8 cellular contexts compared by ENCODE assay signal in the genomic region with DNA sequence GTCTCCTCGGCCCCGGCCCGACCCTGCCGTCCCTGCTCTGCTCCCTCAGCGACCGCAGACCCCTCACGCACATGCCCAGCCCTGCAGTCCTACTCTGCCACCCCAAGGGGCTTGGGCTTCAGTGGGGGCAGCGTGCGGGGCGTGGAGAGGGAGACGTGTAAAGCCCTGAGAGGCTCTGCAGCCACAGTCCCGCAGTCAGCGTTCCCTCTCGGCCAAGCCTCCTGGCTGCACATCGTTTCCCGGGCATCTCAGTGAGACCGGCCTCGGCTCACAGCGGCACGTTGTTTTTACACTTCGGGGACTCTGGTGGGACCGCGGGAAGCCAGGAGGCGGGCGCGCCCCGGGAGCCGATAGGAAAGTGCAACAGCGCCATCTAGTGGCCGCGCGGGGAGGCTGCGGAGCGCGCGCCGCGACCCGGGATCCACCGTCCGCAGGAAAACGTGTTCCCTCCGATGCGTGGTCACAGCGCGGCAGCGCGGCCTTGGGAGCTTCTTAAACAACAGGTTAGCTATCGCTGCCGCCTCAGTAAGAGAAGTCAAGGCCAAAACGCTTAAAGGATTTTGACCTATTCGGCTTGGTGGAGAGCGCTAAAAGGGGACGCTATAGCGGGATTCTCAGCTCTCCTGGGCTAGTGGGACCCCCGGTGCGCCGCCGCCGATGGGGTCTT.
DNase-seq lines count a peak whose midpoint lies in the region; ATAC-seq and TF ChIP-seq lines count a peak whose summit lies in the region.

No MANE protein-coding gene starts in this region.

- DNase-seq in GM06990 (ENCODE audit: extremely low read depth, insufficient read length) (peak; percentile 44), GM23338 (ENCODE audit: low spot score) (peak; percentile 91), MG63 (peak; percentile 59), choroid plexus epithelial cell (ENCODE audit: low read depth) (peak; percentile 42), left lung (peak; percentile 48 to 92), amniotic stem cell (lab: John Stamatoyannopoulos, UW) (no peak)
- DNase-seq in activated CD4-positive, alpha-beta T cell treated with anti-CD3 and anti-CD28 coated beads for 24 hours (ENCODE audit: low read depth in 2 of 2), result peak; percentile 51 to 62
- peak; percentile 42 to 72 for DNase-seq in stimulated activated CD4-positive, alpha-beta T cell treated with anti-CD3 and anti-CD28 coated beads, Interleukin-4, amount 100 ng/mL, for 48 hours (ENCODE audit: low read depth in 2 of 2)

- H3K27ac ChIP-seq in GM23338 (ENCODE audit: low read depth), result no peak overlapping the region
- H3K27ac ChIP-seq in left lung, result no peak overlapping the region

- peaks cover 2% of the 10 kb centered on the region for H3K4me1 Mint-ChIP-seq in GM23338

- no peaks in the 10 kb centered on the region for H3K79me2 ChIP-seq in GM23338 (replicated peaks; ENCODE audit: insufficient read depth)

- ATAC-seq in GM23338 (peak; percentile 85), left lung (peak; percentile 91)

- intact Hi-C loops in left lung (cut with DNase I), result loop anchor here in 1 of 2 donors (5.0 kb wide), 1 partner anchor 109 kb away; no protein-coding TSS in a partner anchor

- H3K27ac Mint-ChIP-seq in GM23338, result no peak overlapping the region

- H3K4me3 ChIP-seq in GM06990 (replicated peaks; ENCODE audit: low read depth, low read length) (no peak overlapping the region), GM23338 (peak overlapping the region; percentile 69), MG63 (no peak overlapping the region), choroid plexus epithelial cell (ENCODE audit: low read depth, low read length) (no peak overlapping the region), left lung (peak overlapping the region in 1 of 2 donors; percentile 7)

- TF ChIP-seq CTCF in GM06990 (IDR thresholded peaks at IDR 0.05; ENCODE audit: insufficient read depth, low read length, poor library complexity, severe bottlenecking), result peak; percentile 97
- peak; percentile 79 to 91 for TF ChIP-seq CTCF in GM23338 (conservative IDR thresholded peaks at IDR 0.05; ENCODE audit: low read depth in 2 of 2)
- peak; percentile 84 for TF ChIP-seq CTCF in choroid plexus epithelial cell (conservative IDR thresholded peaks at IDR 0.05; ENCODE audit: low read depth, low read length)
- peak; percentile 98 to 99 for TF ChIP-seq CTCF in left lung (IDR thresholded peaks at IDR 0.05)

- H2AFZ ChIP-seq in GM23338, result peak overlapping the region; percentile 98

- H3K9me2 ChIP-seq in GM23338 (ENCODE audit: insufficient read depth), result no peaks in the 10 kb centered on the region

- H3K4me2 ChIP-seq in GM23338, result peak overlapping the region; percentile 92

- no peaks in the 10 kb centered on the region for H3K36me3 Mint-ChIP-seq in GM23338 (ENCODE audit: low read depth)

- H3K4me1 ChIP-seq in GM23338 (ENCODE audit: insufficient read depth) (peaks cover 7% of the 10 kb centered on the region; the same call in 1 of the 2 replicates), left lung (peaks cover 8 to 9% of the 10 kb centered on the region in 2 donors)

- no peaks in the 10 kb centered on the region for H3K9me3 Mint-ChIP-seq in GM23338

- H3K27me3 Mint-ChIP-seq in GM23338 (ENCODE audit: insufficient read depth, low read depth, poor library complexity), result peaks cover 49% of the 10 kb centered on the region

- no peaks in the 10 kb centered on the region for H3K36me3 ChIP-seq in GM06990 (ENCODE audit: control insufficient read depth, insufficient read depth, low read length)
- no peaks in the 10 kb centered on the region for H3K36me3 ChIP-seq in GM23338 (ENCODE audit: insufficient read depth)
- H3K36me3 ChIP-seq in MG63, result no peaks in the 10 kb centered on the region
- H3K36me3 ChIP-seq in left lung, result no peaks in the 10 kb centered on the region

- peak overlapping the region; percentile 58 for H3K4me3 Mint-ChIP-seq in GM23338

- H3F3A ChIP-seq in GM23338 (replicated peaks; ENCODE audit: low read depth), result no peaks in the 10 kb centered on the region

- H3K9me3 ChIP-seq in MG63, result no peaks in the 10 kb centered on the region
- H3K9me3 ChIP-seq in left lung, result no peaks in the 10 kb centered on the region

- H3K27me3 ChIP-seq in GM06990 (replicated peaks; ENCODE audit: control insufficient read depth, insufficient read depth, low read length), result no peaks in the 10 kb centered on the region; the same call in 1 of the 2 replicates
- peaks cover 36% of the 10 kb centered on the region for H3K27me3 ChIP-seq in GM23338 (ENCODE audit: insufficient read depth)
- H3K27me3 ChIP-seq in MG63, result peaks cover 16% of the 10 kb centered on the region; the same call in 1 of the 2 replicates
- H3K27me3 ChIP-seq in left lung, result peaks cover 17 to 68% of the 10 kb centered on the region in 2 donors

- no peaks in the 10 kb centered on the region for H4K20me1 ChIP-seq in GM23338 (replicated peaks; ENCODE audit: insufficient read depth)

TF ChIP-seq in GM23338, 12 proteins besides CTCF, POLR2A, EP300 and RAD21:
- TF ChIP-seq, protein P1, sequence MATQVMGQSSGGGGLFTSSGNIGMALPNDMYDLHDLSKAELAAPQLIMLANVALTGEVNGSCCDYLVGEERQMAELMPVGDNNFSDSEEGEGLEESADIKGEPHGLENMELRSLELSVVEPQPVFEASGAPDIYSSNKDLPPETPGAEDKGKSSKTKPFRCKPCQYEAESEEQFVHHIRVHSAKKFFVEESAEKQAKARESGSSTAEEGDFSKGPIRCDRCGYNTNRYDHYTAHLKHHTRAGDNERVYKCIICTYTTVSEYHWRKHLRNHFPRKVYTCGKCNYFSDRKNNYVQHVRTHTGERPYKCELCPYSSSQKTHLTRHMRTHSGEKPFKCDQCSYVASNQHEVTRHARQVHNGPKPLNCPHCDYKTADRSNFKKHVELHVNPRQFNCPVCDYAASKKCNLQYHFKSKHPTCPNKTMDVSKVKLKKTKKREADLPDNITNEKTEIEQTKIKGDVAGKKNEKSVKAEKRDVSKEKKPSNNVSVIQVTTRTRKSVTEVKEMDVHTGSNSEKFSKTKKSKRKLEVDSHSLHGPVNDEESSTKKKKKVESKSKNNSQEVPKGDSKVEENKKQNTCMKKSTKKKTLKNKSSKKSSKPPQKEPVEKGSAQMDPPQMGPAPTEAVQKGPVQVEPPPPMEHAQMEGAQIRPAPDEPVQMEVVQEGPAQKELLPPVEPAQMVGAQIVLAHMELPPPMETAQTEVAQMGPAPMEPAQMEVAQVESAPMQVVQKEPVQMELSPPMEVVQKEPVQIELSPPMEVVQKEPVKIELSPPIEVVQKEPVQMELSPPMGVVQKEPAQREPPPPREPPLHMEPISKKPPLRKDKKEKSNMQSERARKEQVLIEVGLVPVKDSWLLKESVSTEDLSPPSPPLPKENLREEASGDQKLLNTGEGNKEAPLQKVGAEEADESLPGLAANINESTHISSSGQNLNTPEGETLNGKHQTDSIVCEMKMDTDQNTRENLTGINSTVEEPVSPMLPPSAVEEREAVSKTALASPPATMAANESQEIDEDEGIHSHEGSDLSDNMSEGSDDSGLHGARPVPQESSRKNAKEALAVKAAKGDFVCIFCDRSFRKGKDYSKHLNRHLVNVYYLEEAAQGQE (IDR thresholded peaks at IDR 0.05; ENCODE audit: unreplicated experiment), result no peak
- TF ChIP-seq CREB1 (CRISPR knock-in tag; IDR thresholded peaks at IDR 0.05; ENCODE audit: low read depth), result no peak
- TF ChIP-seq EZH2 (IDR thresholded peaks at IDR 0.05; ENCODE audit: low read depth, unreplicated experiment), result peak; percentile 36
- TF ChIP-seq EZH2phosphoT487 (IDR thresholded peaks at IDR 0.05; ENCODE audit: unreplicated experiment), result no peak
